Comparison of ENCODE assay signal across 12 cellular contexts in the genomic region with DNA sequence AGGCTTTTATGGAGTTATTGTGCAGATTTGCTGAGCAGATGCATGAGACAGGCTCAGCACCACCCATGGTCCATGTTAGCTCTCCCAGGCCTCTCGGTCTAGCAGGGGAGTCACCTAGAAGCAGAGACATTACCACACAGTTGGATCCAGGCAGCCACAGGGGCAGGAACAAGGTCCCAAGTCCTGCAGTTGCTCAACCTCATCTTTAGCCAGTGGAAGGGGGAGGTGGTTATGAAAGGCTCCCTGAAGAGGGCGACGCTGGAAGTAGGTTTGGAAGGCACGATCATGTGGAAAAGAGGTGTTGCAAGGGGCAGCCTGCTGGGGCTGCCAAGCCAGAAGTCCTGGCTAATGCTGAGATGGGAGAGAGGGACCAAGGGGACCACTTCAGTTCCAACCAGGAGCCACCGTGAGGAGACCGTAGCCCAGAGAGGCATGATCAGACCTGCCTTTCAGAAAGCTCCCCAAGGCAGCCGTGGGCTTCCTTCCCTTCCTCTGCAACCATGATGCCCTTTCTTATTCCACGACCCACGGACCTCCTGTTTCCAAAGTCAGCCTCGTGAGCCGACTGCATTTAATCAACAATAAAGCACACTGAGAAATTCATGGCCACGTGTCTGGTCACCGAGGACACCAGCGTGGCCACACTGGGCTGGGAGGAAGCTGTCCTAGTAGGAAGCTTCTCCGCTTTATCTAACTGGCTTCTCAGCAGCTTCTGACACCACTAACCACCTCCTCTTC. TPM values are rescaled to one million over a fixed set of nuclear protein-coding genes. Genes with fewer than 3 reads are reported as not detected.
DNase-seq lines count a peak whose midpoint lies in the region; ATAC-seq and TF ChIP-seq lines count a peak whose summit lies in the region.
"Had no signal": no experiment of that assay in that cellular context is flagged by ENCODE, and none has a peak within 500 bp of the region (broad histone marks: within the 10 kb centered on the region; RNA-seq: fewer than 3 reads in every experiment).

No MANE protein-coding gene starts in this region.

- H3K4me1 Mint-ChIP-seq in activated B cell treated with CpG ODN at 0.5 μM for 24 hours = peaks cover 50% of the 10 kb centered on the region
- H3K4me1 Mint-ChIP-seq in type B pancreatic cell (ENCODE audit: unreplicated experiment) = peaks cover 22% of the 10 kb centered on the region

- peaks cover 6% of the 10 kb centered on the region for H3K4me1 ChIP-seq in cardiac muscle cell (ENCODE audit: low read depth)

- no peaks in the 10 kb centered on the region for H3K27me3 ChIP-seq in cardiac muscle cell
- H3K27me3 ChIP-seq: spleen, transverse colon had no signal

- intact Hi-C loops in cardiac septum (cut with DNase I) (no loop called here), activated B cell treated with CpG ODN at 0.5 μM for 24 hours (cut with micrococcal nuclease) (no loop called here)

- H3K4me3 Mint-ChIP-seq in activated B cell treated with CpG ODN at 0.5 μM for 24 hours (no peak overlapping the region), type B pancreatic cell (peak overlapping the region; percentile 77)

- H3K9me3 Mint-ChIP-seq in activated B cell treated with CpG ODN at 0.5 μM for 24 hours = no peaks in the 10 kb centered on the region
- H3K9me3 Mint-ChIP-seq in type B pancreatic cell = no peaks in the 10 kb centered on the region

- H3K27me3 Mint-ChIP-seq in activated B cell treated with CpG ODN at 0.5 μM for 24 hours (no peaks in the 10 kb centered on the region), type B pancreatic cell (no peaks in the 10 kb centered on the region)

- DNase-seq in cardiac muscle cell (ENCODE audit: low read depth in 1 of 2, low spot score in 1 of 2) = peak in 1 of 2 donors; percentile 80
- DNase-seq in cardiac septum (ENCODE audit: low spot score) = no peak
- no peak for DNase-seq in activated B cell treated with CpG ODN at 0.5 μM for 24 hours
- DNase-seq in iris pigment epithelial cell (ENCODE audit: low read depth) = peak; percentile 73
- no peak for DNase-seq in type B pancreatic cell (ENCODE audit: extremely low spot score, unreplicated experiment)
- no peak for DNase-seq in activated gamma-delta T cell treated with Interleukin-2 at 50 U/mL for 16 hours
- no peak for DNase-seq in OCI-M1 (lab: John Stamatoyannopoulos, UW)
- DNase-seq: NCI-H2081, spleen, transverse colon had no signal

- no peaks in the 10 kb centered on the region for H3K9me3 ChIP-seq in cardiac muscle cell (ENCODE audit: low read depth)
- H3K9me3 ChIP-seq: spleen, transverse colon had no signal

- H3K27ac Mint-ChIP-seq in activated B cell treated with CpG ODN at 0.5 μM for 24 hours (peak overlapping the region; percentile 5), type B pancreatic cell (peak overlapping the region; percentile 39)

- H3K36me3 Mint-ChIP-seq in activated B cell treated with CpG ODN at 0.5 μM for 24 hours (ENCODE audit: low read depth) = peaks cover 48% of the 10 kb centered on the region
- peaks cover 5% of the 10 kb centered on the region for H3K36me3 Mint-ChIP-seq in type B pancreatic cell

- CTCF ChIA-PET in activated B cell treated with CpG ODN at 0.5 μM for 24 hours (lab: Charles Lee) = no interaction called here

- POLR2A ChIA-PET in activated B cell treated with CpG ODN at 0.5 μM for 24 hours (lab: Charles Lee) = interaction anchor here (0.5 kb wide), 1 partner anchor 10 kb away, joined by 3 read pairs; no protein-coding TSS in a partner anchor

- ATAC-seq in activated B cell treated with CpG ODN at 0.5 μM for 24 hours (ENCODE audit: low read depth) (no peak), HG03095 (IDR thresholded peaks at IDR 0.05; ENCODE audit: unreplicated experiment) (no peak)

- H3K4me3 ChIP-seq in cardiac muscle cell = no peak overlapping the region
- H3K4me3 ChIP-seq: transverse colon had no signal

- H3K36me3 ChIP-seq in cardiac muscle cell = no peaks in the 10 kb centered on the region

- H3K27ac ChIP-seq in cardiac muscle cell = no peak overlapping the region
- H3K27ac ChIP-seq: transverse colon had no signal

- TF ChIP-seq CTCF in cardiac muscle cell (IDR thresholded peaks at IDR 0.05; ENCODE audit: low read depth, low read length) (peak; percentile 3), activated B cell treated with CpG ODN at 0.5 μM for 24 hours (IDR thresholded peaks at IDR 0.05) (no peak), type B pancreatic cell (conservative IDR thresholded peaks at IDR 0.05) (no peak)

RNA-seq across cellular contexts. Expression of a gene that starts 2.5 kb away (rescaled TPM):
- total RNA-seq in cardiac muscle cell = 120 and 158 TPM in 2 replicates
- polyA plus RNA-seq in cardiac muscle cell = 105 and 114 TPM in 2 replicates
- 51.8 TPM for total RNA-seq in cardiac septum
- total RNA-seq in activated B cell treated with CpG ODN at 0.5 μM for 24 hours = 82.6 and 87.5 TPM in 2 replicates
- 39.9 and 75.0 TPM in 2 replicates for total RNA-seq in type B pancreatic cell (ENCODE audit: low replicate concordance)

RNA-seq across cellular contexts. Expression of a gene that starts 15.0 kb away (rescaled TPM):
- total RNA-seq in cardiac muscle cell (146 and 154 TPM in 2 replicates), cardiac septum (36.9 TPM), activated B cell treated with CpG ODN at 0.5 μM for 24 hours (52.2 and 53.5 TPM in 2 replicates), type B pancreatic cell (ENCODE audit: low replicate concordance) (84.6 and 89.0 TPM in 2 replicates)
- polyA plus RNA-seq in cardiac muscle cell = 163 and 209 TPM in 2 replicates

RNA-seq across cellular contexts. Expression of a gene that starts 26.9 kb away (rescaled TPM):
- total RNA-seq in cardiac muscle cell (not detected in 2 replicates), cardiac septum (not detected), activated B cell treated with CpG ODN at 0.5 μM for 24 hours (not detected in 2 replicates), type B pancreatic cell (ENCODE audit: low replicate concordance) (not detected in 2 replicates)
- not detected in 2 replicates for polyA plus RNA-seq in cardiac muscle cell
- total RNA-seq: spleen; T-helper 1 cell treated with Interleukin-12 subunit alpha and Interleukin-12 subunit beta and Interleukin-4 antibody, amounts not matched to agents 30 ng/mL and 1 ng/mL, for 36 hours; transverse colon had no signal

RNA-seq across cellular contexts. Expression of a gene that starts 56.7 kb away (rescaled TPM):
- not detected in 2 replicates for total RNA-seq in cardiac muscle cell
- polyA plus RNA-seq in cardiac muscle cell = 0.12 TPM in 1 of 2 replicates, not detected in the other
- 0.32 TPM for total RNA-seq in cardiac septum
- 172 and 191 TPM in 2 replicates for total RNA-seq in activated B cell treated with CpG ODN at 0.5 μM for 24 hours
- 0.68 and 1.5 TPM in 2 replicates for total RNA-seq in type B pancreatic cell (ENCODE audit: low replicate concordance)
